In the genomic region with DNA sequence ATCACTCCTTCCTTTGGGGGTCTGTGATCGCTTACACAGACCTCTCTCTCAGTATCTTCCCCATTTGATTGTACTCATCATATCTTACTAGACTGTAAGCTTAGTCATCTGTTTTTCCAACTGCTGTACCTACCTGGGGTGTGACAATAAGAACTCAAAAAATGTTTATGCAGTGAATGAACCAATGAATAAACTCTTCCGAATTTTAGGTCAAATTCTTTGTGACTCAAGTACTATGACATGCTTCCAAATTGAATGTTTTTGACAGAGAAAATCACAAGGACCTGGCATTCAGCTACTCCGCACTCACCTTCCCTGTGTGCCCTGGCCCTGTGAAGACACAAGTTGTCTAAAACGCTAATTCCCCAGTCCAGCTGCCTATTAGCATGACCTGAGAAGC, we compare ENCODE assay signal across 15 cellular contexts. TPM values are rescaled to one million over a fixed set of nuclear protein-coding genes. Genes with fewer than 3 reads are reported as not detected.
"Had no signal": no experiment of that assay in that cellular context is flagged by ENCODE, and none has a peak within 500 bp of the region (broad histone marks: within the 10 kb centered on the region; RNA-seq: fewer than 3 reads in every experiment).

No MANE protein-coding gene starts in this region.

- H3K27ac Mint-ChIP-seq: activated naive CD4-positive, alpha-beta T cell treated with anti-CD3 and anti-CD28 coated beads, Interleukin-2, amount 10 ng/mL, durations not matched to agents 7 days and 5 days; activated T-helper 2 cell treated with anti-CD3 and anti-CD28 coated beads, Interferon-gamma antibody, Interleukin-2, Interleukin-4, amounts not matched to agents 10 μg/mL and 5 μg/mL and 100 μg/mL, durations not matched to agents 14 hours and 24 hours and 36 hours; stimulated activated effector memory CD8-positive, alpha-beta T cell treated with anti-CD3 and anti-CD28 coated beads, Interleukin-12 subunit alpha, Interleukin-12 subunit beta, amount 100 ng/mL, for 72 hours had no signal

- DNase-seq: activated naive CD4-positive, alpha-beta T cell treated with anti-CD3 and anti-CD28 coated beads, Interleukin-2, amount 10 ng/mL, durations not matched to agents 7 days and 5 days; effector memory CD8-positive, alpha-beta T cell; glutamatergic neuron; lower lobe of right lung; naive thymus-derived CD4-positive, alpha-beta T cell; psoas muscle had no signal

- H3K36me3 Mint-ChIP-seq: activated naive CD4-positive, alpha-beta T cell treated with anti-CD3 and anti-CD28 coated beads, Interleukin-2, amount 10 ng/mL, durations not matched to agents 7 days and 5 days; brain had no signal

- H3K27ac ChIP-seq: lower lobe of right lung, psoas muscle, tibial nerve had no signal

- H3K4me3 Mint-ChIP-seq: activated naive CD4-positive, alpha-beta T cell treated with anti-CD3 and anti-CD28 coated beads, Interleukin-2, amount 10 ng/mL, durations not matched to agents 7 days and 5 days; brain; effector memory CD8-positive, alpha-beta T cell; naive thymus-derived CD4-positive, alpha-beta T cell; stimulated activated effector memory CD8-positive, alpha-beta T cell treated with anti-CD3 and anti-CD28 coated beads, Interleukin-12 subunit alpha, Interleukin-12 subunit beta, amount 100 ng/mL, for 72 hours had no signal

- H3K9me3 ChIP-seq: lower lobe of right lung, psoas muscle had no signal

- H3K9me3 Mint-ChIP-seq: activated naive CD4-positive, alpha-beta T cell treated with anti-CD3 and anti-CD28 coated beads, Interleukin-2, amount 10 ng/mL, durations not matched to agents 7 days and 5 days; activated T-helper 2 cell treated with anti-CD3 and anti-CD28 coated beads, Interferon-gamma antibody, Interleukin-2, Interleukin-4, amounts not matched to agents 10 μg/mL and 5 μg/mL and 100 μg/mL, durations not matched to agents 14 hours and 24 hours and 36 hours; effector memory CD8-positive, alpha-beta T cell; naive thymus-derived CD4-positive, alpha-beta T cell; stimulated activated effector memory CD8-positive, alpha-beta T cell treated with anti-CD3 and anti-CD28 coated beads, Interleukin-12 subunit alpha, Interleukin-12 subunit beta, amount 100 ng/mL, for 72 hours had no signal

- H3K27me3 Mint-ChIP-seq: activated naive CD4-positive, alpha-beta T cell treated with anti-CD3 and anti-CD28 coated beads, Interleukin-2, amount 10 ng/mL, durations not matched to agents 7 days and 5 days; effector memory CD8-positive, alpha-beta T cell; naive thymus-derived CD4-positive, alpha-beta T cell had no signal

- H3K27me3 ChIP-seq: tibial nerve had no signal

- H3K4me1 Mint-ChIP-seq: brain; naive thymus-derived CD4-positive, alpha-beta T cell had no signal

- H3K4me1 ChIP-seq: lower lobe of right lung, tibial nerve had no signal

- ATAC-seq: activated CD4-positive, CD25-positive, alpha-beta regulatory T cell treated with anti-CD3 and anti-CD28 coated beads, Interleukin-2, amount 50 U/mL, for 24 hours; effector memory CD8-positive, alpha-beta T cell; lower lobe of right lung; naive thymus-derived CD4-positive, alpha-beta T cell; stimulated activated effector memory CD8-positive, alpha-beta T cell treated with anti-CD3 and anti-CD28 coated beads, Interleukin-12 subunit alpha, Interleukin-12 subunit beta, amount 100 ng/mL, for 72 hours had no signal

- H3K4me3 ChIP-seq: lower lobe of right lung, psoas muscle, tibial nerve had no signal

RNA-seq across cellular contexts. Expression of gene RNF186, which starts 57.4 kb away (rescaled TPM):
- total RNA-seq: activated T-helper 2 cell treated with anti-CD3 and anti-CD28 coated beads, Interferon-gamma antibody, Interleukin-2, Interleukin-4, amounts not matched to agents 10 μg/mL and 5 μg/mL and 100 μg/mL, durations not matched to agents 14 hours and 24 hours and 36 hours; epithelial cell of proximal tubule; fibroblast of villous mesenchyme; lower lobe of right lung; naive thymus-derived CD4-positive, alpha-beta T cell; psoas muscle; skeletal muscle tissue; T-helper 2 cell treated with Interferon-gamma antibody and Interleukin-4, amounts not matched to agents 100 ng/mL and 5 ng/mL, for 36 hours; tibial nerve had no signal
